In the genomic region with DNA sequence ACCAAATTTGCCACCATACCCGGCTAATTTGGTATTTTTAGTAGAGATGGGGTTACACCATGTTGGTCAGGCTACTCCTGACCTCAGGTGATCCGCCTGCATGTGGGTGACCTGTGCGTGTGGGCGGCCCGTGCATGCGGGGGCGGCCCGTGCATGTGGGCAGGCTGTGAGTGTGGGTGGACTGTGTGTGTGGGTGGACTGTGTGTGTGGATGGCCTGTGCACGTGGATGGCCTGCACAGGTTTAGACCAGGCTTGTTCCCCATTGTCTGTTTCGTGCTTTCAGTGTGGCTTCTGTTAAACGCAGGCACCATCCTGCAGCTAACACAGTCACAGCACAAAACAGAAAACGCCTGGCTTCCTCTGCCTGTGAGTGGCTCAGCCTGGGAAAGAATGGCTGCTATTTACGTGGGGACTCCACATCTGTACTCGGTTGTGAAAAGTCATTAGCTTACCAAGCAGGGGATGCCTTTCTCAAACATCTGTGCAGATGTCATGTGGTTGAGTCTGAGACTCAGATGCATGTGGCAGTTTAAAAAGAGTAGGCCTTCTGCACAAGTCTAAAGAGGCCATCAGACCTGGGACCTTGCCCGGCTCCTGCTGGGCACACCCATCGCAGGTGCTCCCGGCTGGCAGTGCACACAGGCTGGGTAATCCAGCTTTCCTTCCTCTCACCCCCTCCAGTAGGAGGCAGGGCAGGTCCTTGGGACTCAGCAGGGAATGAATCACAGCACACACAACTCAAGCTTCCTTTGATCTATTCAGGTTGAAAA, we compare ENCODE assay signal across 10 cellular contexts.
DNase-seq lines count a peak whose midpoint lies in the region; ATAC-seq and TF ChIP-seq lines count a peak whose summit lies in the region.
"Had no signal": no experiment of that assay in that cellular context is flagged by ENCODE, and none has a peak within 500 bp of the region (broad histone marks: within the 10 kb centered on the region; RNA-seq: fewer than 3 reads in every experiment).

No MANE protein-coding gene starts in this region.

- intact Hi-C loops in left lung (cut with DNase I) = no loop called here
- intact Hi-C loops in sciatic nerve (cut with DNase I) = no loop called here

- H3K4me3 ChIP-seq in left lung = no peak overlapping the region

- H3K27ac ChIP-seq in angular gyrus (ENCODE audit: low read depth, low read length) (peak overlapping the region; percentile 68), left lung (no peak overlapping the region)

- no peaks in the 10 kb centered on the region for H3K9me3 ChIP-seq in left lung

- peak in 1 of 2 donors; percentile 16 for TF ChIP-seq CTCF in left lung (IDR thresholded peaks at IDR 0.05)

- ATAC-seq in left lung (peak; percentile 92), sciatic nerve (no peak), GM18909 (IDR thresholded peaks at IDR 0.05; ENCODE audit: poor library complexity, unreplicated experiment) (no peak), HG03439 (IDR thresholded peaks at IDR 0.05; ENCODE audit: unreplicated experiment) (no peak)

- DNase-seq in 8988T (peak; percentile 23), HuH-7.5 (ENCODE audit: low spot score) (peak; percentile 63), left lung (peak; percentile 78 to 83), sciatic nerve (ENCODE audit: low spot score) (no peak), HCEC 1CT (no peak)
- DNase-seq: cerebellar nuclear complex, T1000 had no signal

- H3K27me3 ChIP-seq in left lung = no peaks in the 10 kb centered on the region

- H3K36me3 ChIP-seq in left lung = no peaks in the 10 kb centered on the region

- H3K4me1 ChIP-seq in left lung = peaks cover 0 to 6% of the 10 kb centered on the region in 2 donors

Comparison
In these comparisons a context has a peak if more than half of its experiments do, and no peak if none do; other contexts are left out.
1. DNase-seq: peak in 8988T (single experiment), HuH-7.5 (single experiment) and left lung (2 of 2); none in sciatic nerve (single experiment) and HCEC 1CT (single experiment).